ENCODE assay signal across 8 cellular contexts in the genomic region with DNA sequence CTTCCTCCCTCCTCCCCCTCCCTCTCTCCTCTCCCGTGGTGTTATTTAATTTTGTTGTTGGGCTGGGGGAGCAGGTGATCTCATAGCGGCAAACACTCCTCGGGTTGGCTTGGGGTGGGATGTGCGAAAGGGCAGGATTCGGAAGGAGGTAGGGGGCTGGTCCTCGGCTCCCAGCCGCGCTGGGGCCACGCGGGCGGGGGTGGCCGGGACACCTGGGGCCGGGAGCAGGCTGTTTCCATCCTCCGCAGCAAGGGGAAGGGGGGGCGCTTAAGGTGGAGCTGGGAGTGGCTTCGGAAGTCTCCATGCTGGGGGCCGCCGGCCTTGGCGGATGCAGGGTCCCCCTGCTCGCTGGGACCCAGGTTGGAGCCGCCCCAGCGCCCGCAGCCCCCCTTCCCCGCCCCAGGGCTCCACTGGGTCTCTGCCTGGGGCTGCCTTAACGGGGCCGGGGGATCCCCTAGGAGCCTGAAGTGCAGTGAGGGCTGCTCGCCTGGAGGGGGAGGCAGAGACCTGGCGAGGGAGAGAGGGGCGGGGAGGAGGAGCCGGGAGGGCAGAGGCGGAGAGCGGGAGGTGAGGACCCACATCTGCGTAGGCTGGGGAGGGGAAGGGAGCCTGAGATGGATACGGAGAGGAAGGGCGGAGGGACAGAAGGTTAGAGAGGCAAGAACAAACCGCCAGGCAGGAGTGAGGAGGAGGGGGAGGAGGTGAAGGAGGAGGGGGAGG. TPM values are rescaled to one million over a fixed set of nuclear protein-coding genes. Genes with fewer than 3 reads are reported as not detected.
DNase-seq lines count a peak whose midpoint lies in the region; ATAC-seq and TF ChIP-seq lines count a peak whose summit lies in the region.

No MANE protein-coding gene starts in this region.

- H3K9me3 ChIP-seq in Karpas-422 (ENCODE audit: low read length), result no peaks in the 10 kb centered on the region

- H3K9me3 Mint-ChIP-seq in activated T-helper 1 cell treated with anti-CD3 and anti-CD28 coated beads, Interleukin-12 subunit alpha, Interleukin-12 subunit beta, Interleukin-2, Interleukin-4 antibody, amounts not matched to agents 30 ng/mL and 10 ng/mL and 1 ng/mL, durations not matched to agents 14 hours and 24 hours and 36 hours, result no peaks in the 10 kb centered on the region
- no peaks in the 10 kb centered on the region for H3K9me3 Mint-ChIP-seq in nephron

- peak overlapping the region; percentile 61; the same call in 1 of the 2 replicates for H3K4me3 ChIP-seq in Karpas-422 (ENCODE audit: low read length)
- H3K4me3 ChIP-seq in fibroblast of mammary gland (ENCODE audit: control insufficient read depth, low read depth, low read length), result peak overlapping the region; percentile 36

- peak overlapping the region; percentile 87 for H3K4me3 Mint-ChIP-seq in activated T-helper 1 cell treated with anti-CD3 and anti-CD28 coated beads, Interleukin-12 subunit alpha, Interleukin-12 subunit beta, Interleukin-2, Interleukin-4 antibody, amounts not matched to agents 30 ng/mL and 10 ng/mL and 1 ng/mL, durations not matched to agents 14 hours and 24 hours and 36 hours
- peak overlapping the region; percentile 90 to 92 (median 90) for H3K4me3 Mint-ChIP-seq in nephron

- H3K27me3 Mint-ChIP-seq in activated T-helper 1 cell treated with anti-CD3 and anti-CD28 coated beads, Interleukin-12 subunit alpha, Interleukin-12 subunit beta, Interleukin-2, Interleukin-4 antibody, amounts not matched to agents 30 ng/mL and 10 ng/mL and 1 ng/mL, durations not matched to agents 14 hours and 24 hours and 36 hours (ENCODE audit: insufficient read depth), result peaks cover 4% of the 10 kb centered on the region
- no peaks in the 10 kb centered on the region for H3K27me3 Mint-ChIP-seq in nephron (ENCODE audit: low read depth)

- H3K9ac ChIP-seq in Karpas-422 (ENCODE audit: low read length), result peak overlapping the region; percentile 59

- no peaks in the 10 kb centered on the region for H4K20me1 ChIP-seq in Karpas-422 (ENCODE audit: insufficient read depth, low read depth, low read length)

- TF ChIP-seq CTCF in fibroblast of mammary gland (conservative IDR thresholded peaks at IDR 0.05; ENCODE audit: control insufficient read depth, insufficient read depth, low read depth, low read length), result peak; percentile 79
- TF ChIP-seq CTCF in nephron (IDR thresholded peaks at IDR 0.05; ENCODE audit: unreplicated experiment in 3 of 3), result peak; percentile 88 to 95 (median 93)

- H3K4me1 ChIP-seq in Karpas-422 (ENCODE audit: low read length), result peaks cover 14% of the 10 kb centered on the region

- peak; percentile 52 for ATAC-seq in GM21717 (IDR thresholded peaks at IDR 0.05; ENCODE audit: unreplicated experiment)

- peak overlapping the region; percentile 74 for H3K4me2 ChIP-seq in Karpas-422 (ENCODE audit: low read depth, low read length, poor library complexity, severe bottlenecking)

- no peaks in the 10 kb centered on the region for H3K27me3 ChIP-seq in Karpas-422 (ENCODE audit: low read length)

- H3K27ac ChIP-seq in Karpas-422 (ENCODE audit: low read length), result no peak overlapping the region

- H3K4me1 Mint-ChIP-seq in activated T-helper 1 cell treated with anti-CD3 and anti-CD28 coated beads, Interleukin-12 subunit alpha, Interleukin-12 subunit beta, Interleukin-2, Interleukin-4 antibody, amounts not matched to agents 30 ng/mL and 10 ng/mL and 1 ng/mL, durations not matched to agents 14 hours and 24 hours and 36 hours (ENCODE audit: low read depth), result peaks cover 22% of the 10 kb centered on the region
- peaks cover 32% of the 10 kb centered on the region for H3K4me1 Mint-ChIP-seq in nephron

- H2AFZ ChIP-seq in Karpas-422 (ENCODE audit: low read length), result peak overlapping the region; percentile 78; the same call in 1 of the 2 replicates

- H3K9me2 ChIP-seq in Karpas-422 (replicated peaks; ENCODE audit: insufficient read depth, low read length), result no peaks in the 10 kb centered on the region

- DNase-seq in D341Med (ENCODE audit: low spot score), result peak; percentile 92
- peak; percentile 95 for DNase-seq in Karpas-422
- peak; percentile 86 for DNase-seq in RKO (ENCODE audit: low spot score)
- DNase-seq in activated T-helper 1 cell treated with anti-CD3 and anti-CD28 coated beads, Interleukin-12 subunit alpha, Interleukin-12 subunit beta, Interleukin-2, Interleukin-4 antibody, amounts not matched to agents 30 ng/mL and 10 ng/mL and 1 ng/mL, durations not matched to agents 14 hours and 24 hours and 36 hours (ENCODE audit: low spot score), result peak; percentile 88
- DNase-seq in fibroblast of mammary gland (ENCODE audit: low read depth), result peak; percentile 70
- DNase-seq in stimulated activated naive CD4-positive, alpha-beta T cell treated with Interleukin-2 at 50 U/mL for 16 hours (lab: John Stamatoyannopoulos, UW), result peak; percentile 89

- peak overlapping the region; percentile 88 for H3K27ac Mint-ChIP-seq in activated T-helper 1 cell treated with anti-CD3 and anti-CD28 coated beads, Interleukin-12 subunit alpha, Interleukin-12 subunit beta, Interleukin-2, Interleukin-4 antibody, amounts not matched to agents 30 ng/mL and 10 ng/mL and 1 ng/mL, durations not matched to agents 14 hours and 24 hours and 36 hours
- H3K27ac Mint-ChIP-seq in nephron, result peak overlapping the region; percentile 91 to 98 (median 96)

- no peaks in the 10 kb centered on the region for H3K79me2 ChIP-seq in Karpas-422 (ENCODE audit: low read length)

- no peaks in the 10 kb centered on the region for H3K36me3 Mint-ChIP-seq in activated T-helper 1 cell treated with anti-CD3 and anti-CD28 coated beads, Interleukin-12 subunit alpha, Interleukin-12 subunit beta, Interleukin-2, Interleukin-4 antibody, amounts not matched to agents 30 ng/mL and 10 ng/mL and 1 ng/mL, durations not matched to agents 14 hours and 24 hours and 36 hours (ENCODE audit: low read depth)
- no peaks in the 10 kb centered on the region for H3K36me3 Mint-ChIP-seq in nephron (ENCODE audit: low read depth)

- no peaks in the 10 kb centered on the region for H3K36me3 ChIP-seq in Karpas-422 (ENCODE audit: insufficient read depth, low read length)

- intact Hi-C loops in activated T-helper 1 cell treated with anti-CD3 and anti-CD28 coated beads, Interleukin-12 subunit alpha, Interleukin-12 subunit beta, Interleukin-2, Interleukin-4 antibody, amounts not matched to agents 30 ng/mL and 10 ng/mL and 1 ng/mL, durations not matched to agents 14 hours and 24 hours and 36 hours (cut with micrococcal nuclease), result loop anchor here (1.0 to 5.0 kb wide), 8 partner anchors 8 to 321 kb away; a partner anchor contains a TSS

RNA-seq across cellular contexts. Expression of a gene that starts 0.4 kb away (rescaled TPM):
- not detected in 2 replicates for total RNA-seq in Karpas-422 (2014; rRNA removed; shearing (Covaris generic); ENCODE audit: low replicate concordance)
- 13.0 and 13.9 TPM in 2 replicates for total RNA-seq in activated T-helper 1 cell treated with anti-CD3 and anti-CD28 coated beads, Interleukin-12 subunit alpha, Interleukin-12 subunit beta, Interleukin-2, Interleukin-4 antibody, amounts not matched to agents 30 ng/mL and 10 ng/mL and 1 ng/mL, durations not matched to agents 14 hours and 24 hours and 36 hours

RNA-seq across cellular contexts. Expression of a gene that starts 9.2 kb away (rescaled TPM):
- 8.5 and 16.4 TPM in 2 replicates for total RNA-seq in Karpas-422 (2014; rRNA removed; shearing (Covaris generic); ENCODE audit: low replicate concordance)
- 8.5 and 9.1 TPM in 2 replicates for total RNA-seq in activated T-helper 1 cell treated with anti-CD3 and anti-CD28 coated beads, Interleukin-12 subunit alpha, Interleukin-12 subunit beta, Interleukin-2, Interleukin-4 antibody, amounts not matched to agents 30 ng/mL and 10 ng/mL and 1 ng/mL, durations not matched to agents 14 hours and 24 hours and 36 hours

RNA-seq across cellular contexts. Expression of a gene that starts 26.5 kb away (rescaled TPM):
- 0.83 TPM in 1 of 2 replicates, not detected in the other for total RNA-seq in Karpas-422 (2014; rRNA removed; shearing (Covaris generic); ENCODE audit: low replicate concordance)
- 0.44 and 0.54 TPM in 2 replicates for total RNA-seq in activated T-helper 1 cell treated with anti-CD3 and anti-CD28 coated beads, Interleukin-12 subunit alpha, Interleukin-12 subunit beta, Interleukin-2, Interleukin-4 antibody, amounts not matched to agents 30 ng/mL and 10 ng/mL and 1 ng/mL, durations not matched to agents 14 hours and 24 hours and 36 hours

RNA-seq across cellular contexts. Expression of a gene that starts 27.0 kb away (rescaled TPM):
- 23.0 and 30.6 TPM in 2 replicates for total RNA-seq in Karpas-422 (2014; rRNA removed; shearing (Covaris generic); ENCODE audit: low replicate concordance)
- 40.8 and 44.1 TPM in 2 replicates for total RNA-seq in activated T-helper 1 cell treated with anti-CD3 and anti-CD28 coated beads, Interleukin-12 subunit alpha, Interleukin-12 subunit beta, Interleukin-2, Interleukin-4 antibody, amounts not matched to agents 30 ng/mL and 10 ng/mL and 1 ng/mL, durations not matched to agents 14 hours and 24 hours and 36 hours

RNA-seq across cellular contexts. Expression of a gene that starts 27.4 kb away (rescaled TPM):
- 3,031 and 4,148 TPM in 2 replicates for total RNA-seq in Karpas-422 (2014; rRNA removed; shearing (Covaris generic); ENCODE audit: low replicate concordance)
- 1,774 and 1,780 TPM in 2 replicates for total RNA-seq in activated T-helper 1 cell treated with anti-CD3 and anti-CD28 coated beads, Interleukin-12 subunit alpha, Interleukin-12 subunit beta, Interleukin-2, Interleukin-4 antibody, amounts not matched to agents 30 ng/mL and 10 ng/mL and 1 ng/mL, durations not matched to agents 14 hours and 24 hours and 36 hours
